9 cellular contexts compared by ENCODE assay signal in genomic region chr14:70660967-70661871, GRCh38. TPM values are rescaled to one million over a fixed set of nuclear protein-coding genes. Genes with fewer than 3 reads are reported as not detected.
DNase-seq lines count a peak whose midpoint lies in the region; ATAC-seq and TF ChIP-seq lines count a peak whose summit lies in the region.
"Had no signal": no experiment of that assay in that cellular context is flagged by ENCODE, and none has a peak within 500 bp of the region (broad histone marks: within the 10 kb centered on the region; RNA-seq: fewer than 3 reads in every experiment).

No MANE protein-coding gene starts in this region.

- no peaks in the 10 kb centered on the region for H3K27me3 Mint-ChIP-seq in CD4-positive, alpha-beta T cell
- peaks cover 27% of the 10 kb centered on the region for H3K27me3 Mint-ChIP-seq in HFFc6 (ENCODE audit: insufficient read depth)

- POLR2A ChIA-PET in CD4-positive, alpha-beta T cell (lab: Charles Lee) = interaction anchor here (0.7 to 9.3 kb wide), 8 partner anchors 9 to 246 kb away, joined by 3 to 182 read pairs (median 6); partner anchors contain the start of genes PCNX1 and TTC9

- no peaks in the 10 kb centered on the region for H3K27me3 ChIP-seq in CD4-positive, alpha-beta T cell (ENCODE audit: control insufficient read depth, insufficient read depth, low read length)

- ATAC-seq in CD4-positive, alpha-beta T cell (ENCODE audit: poor library complexity) = peak; percentile 85
- ATAC-seq in left colon (peak; percentile 52), GM21528 (IDR thresholded peaks at IDR 0.05; ENCODE audit: low FRiP score, unreplicated experiment) (no peak), HG02763 (IDR thresholded peaks at IDR 0.05; ENCODE audit: unreplicated experiment) (no peak)

- peak; percentile 33 for TF ChIP-seq CTCF in CD4-positive, alpha-beta T cell (IDR thresholded peaks at IDR 0.05)
- TF ChIP-seq CTCF in LNCaP clone FGC (IDR thresholded peaks at IDR 0.05; ENCODE audit: control insufficient read depth, extremely low read depth, insufficient read depth) (peak; percentile 20; the same call in 1 of the 2 replicates), HFFc6 (IDR thresholded peaks at IDR 0.05) (no peak)

- H3K36me3 Mint-ChIP-seq in CD4-positive, alpha-beta T cell (ENCODE audit: low read depth) = peaks cover 22% of the 10 kb centered on the region
- no peaks in the 10 kb centered on the region for H3K36me3 Mint-ChIP-seq in HFFc6 (ENCODE audit: low read depth)

- no peaks in the 10 kb centered on the region for H3K9me3 Mint-ChIP-seq in CD4-positive, alpha-beta T cell
- H3K9me3 Mint-ChIP-seq in HFFc6 = no peaks in the 10 kb centered on the region

- H3K4me3 ChIP-seq in LNCaP clone FGC (ENCODE audit: low read depth, low read length) = no peak overlapping the region

- peak overlapping the region; percentile 95 for H3K27ac Mint-ChIP-seq in CD4-positive, alpha-beta T cell
- no peak overlapping the region for H3K27ac Mint-ChIP-seq in HFFc6

- CTCF ChIA-PET in CD4-positive, alpha-beta T cell (lab: Charles Lee) = interaction anchor here (0.7 to 3.5 kb wide), 5 partner anchors 10 to 47 kb away, joined by 3 to 18 read pairs (median 3); partner anchors contain the start of gene TTC9

- peaks cover 85% of the 10 kb centered on the region for H3K4me1 Mint-ChIP-seq in CD4-positive, alpha-beta T cell (ENCODE audit: low read depth)
- peaks cover 19% of the 10 kb centered on the region for H3K4me1 Mint-ChIP-seq in HFFc6 (ENCODE audit: low read depth)

- DNase-seq in CD4-positive, alpha-beta T cell = peak; percentile 32 to 61 (median 54)
- DNase-seq in LNCaP clone FGC (ENCODE audit: low read depth) (no peak), activated T-cell treated with anti-CD3 and anti-CD28 coated beads for 1 hour (ENCODE audit: low read depth) (peak; percentile 31), left colon (peak in 1 of 2 donors; percentile 44), NCI-H1694 treated with DMSO at 0.1 percent for 48 hours (lab: John Stamatoyannopoulos, UW) (no peak), HFFc6 (no peak)
- DNase-seq: Right ventricle myocardium superior had no signal

- H3K4me3 Mint-ChIP-seq in CD4-positive, alpha-beta T cell = peak overlapping the region; percentile 80
- H3K4me3 Mint-ChIP-seq in HFFc6 = no peak overlapping the region

- H3K27ac ChIP-seq in CD4-positive, alpha-beta T cell (ENCODE audit: low read depth, low read length) = peak overlapping the region; percentile 59

- intact Hi-C loops in CD4-positive, alpha-beta T cell (cut with DNase I, micrococcal nuclease) = loop anchor here (2.0 to 5.0 kb wide), 3 partner anchors 18 to 52 kb away; no protein-coding TSS in a partner anchor
- intact Hi-C loops in left colon (cut with DNase I, micrococcal nuclease) = no loop called here

- no peaks in the 10 kb centered on the region for H3K9me3 ChIP-seq in CD4-positive, alpha-beta T cell (ENCODE audit: control insufficient read depth, low read length)

RNA-seq across cellular contexts. Expression of gene TTC9, which starts 19.5 kb away (rescaled TPM):
- total RNA-seq in CD4-positive, alpha-beta T cell = 1 to 10 TPM; 6.8 to 7.0 TPM
- total RNA-seq in left colon = under 1 TPM; 0.34 to 0.73 TPM
- under 1 TPM; 0.05 to 0.17 (median 0.09) TPM for total RNA-seq in HFFc6 (2021; fragmentation: NEBNext Ultra II Directional; extraction: Animal tissue kit (Norgen Biotek cat#: 25700))

Comparison
In these comparisons a context has a peak if more than half of its experiments do, and no peak if none do; other contexts are left out.
1. ATAC-seq: peak in CD4-positive, alpha-beta T cell (single experiment) and left colon (single experiment); none in GM21528 (single experiment) and HG02763 (single experiment).
2. DNase-seq: peak in CD4-positive, alpha-beta T cell (10 of 10) and activated T-cell treated with anti-CD3 and anti-CD28 coated beads for 1 hour (single experiment); none in LNCaP clone FGC (single experiment), NCI-H1694 treated with DMSO at 0.1 percent for 48 hours (single experiment) and HFFc6 (single experiment).
3. RNA of gene TTC9, which starts 19.5 kb away (total RNA-seq): 6.8 to 7.0 TPM in CD4-positive, alpha-beta T cell; 0.34 to 0.73 TPM in left colon and 0.05 to 0.17 TPM in HFFc6; every median in the first group is over 4 times any median in the second.
4. intact Hi-C loops: an anchor here in CD4-positive, alpha-beta T cell (2.0 to 5.0 kb wide); none called in left colon.